13 cellular contexts compared by ENCODE assay signal in the genomic region with DNA sequence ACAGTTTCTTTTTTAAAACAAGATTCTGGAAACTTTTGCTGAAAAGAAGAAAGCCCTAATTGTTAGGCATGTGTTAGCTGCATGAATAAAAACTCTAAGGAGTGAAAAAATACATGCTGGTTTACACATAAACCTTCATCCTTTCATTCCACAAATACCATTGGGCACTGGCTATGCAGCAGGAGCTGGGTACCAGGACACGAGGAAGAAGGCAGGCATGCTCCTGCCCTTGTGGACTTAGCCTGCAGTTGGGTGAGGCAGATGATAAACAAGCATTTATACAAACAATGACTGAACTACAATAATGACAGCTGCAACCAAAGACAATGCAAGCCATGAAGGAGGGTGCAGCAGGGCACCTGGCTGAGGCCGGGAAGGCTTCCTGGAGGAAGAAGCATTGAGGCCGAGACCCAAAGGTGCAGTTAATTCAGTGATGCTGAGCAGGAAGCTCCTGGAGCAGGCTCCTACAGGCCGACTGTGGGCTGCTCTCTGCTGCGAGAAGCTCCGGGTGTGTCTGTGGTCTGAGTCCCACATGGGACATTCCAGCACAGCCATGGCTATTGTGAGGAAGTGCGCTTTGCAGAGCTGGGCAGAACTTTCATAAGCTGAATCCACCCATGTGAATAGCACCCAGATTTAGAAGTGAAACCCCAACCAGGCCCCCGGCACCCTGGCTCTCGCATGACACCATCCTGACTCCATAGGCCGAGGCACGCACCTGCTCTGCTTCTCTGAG. TPM values are rescaled to one million over a fixed set of nuclear protein-coding genes. Genes with fewer than 3 reads are reported as not detected.
DNase-seq lines count a peak whose midpoint lies in the region; ATAC-seq and TF ChIP-seq lines count a peak whose summit lies in the region.
"Had no signal": no experiment of that assay in that cellular context is flagged by ENCODE, and none has a peak within 500 bp of the region (broad histone marks: within the 10 kb centered on the region; RNA-seq: fewer than 3 reads in every experiment).

No MANE protein-coding gene starts in this region.

- H3K79me1 ChIP-seq in IMR-90 (ENCODE audit: low read depth in 1 of 2, low read length in 2 of 2): no peaks in the 10 kb centered on the region

- H2BK120ac ChIP-seq in IMR-90 (ENCODE audit: low read depth, low read length): no peak overlapping the region

- H3K14ac ChIP-seq in IMR-90 (replicated peaks; ENCODE audit: low read depth, low read length): no peak overlapping the region

- H3K9ac ChIP-seq in IMR-90 (ENCODE audit: low read depth, low read length): no peak overlapping the region

- H4K8ac ChIP-seq in IMR-90 (ENCODE audit: low read depth in 2 of 2, low read length in 2 of 2): no peak overlapping the region

- no peak overlapping the region for H2BK20ac ChIP-seq in IMR-90 (ENCODE audit: low read depth, low read length)

- no peak overlapping the region for H3K4ac ChIP-seq in IMR-90 (ENCODE audit: low read depth, low read length)

- DNase-seq in COLO668 (lab: John Stamatoyannopoulos, UW; ENCODE audit: unreplicated experiment) (peak; percentile 54), IMR-90 (no peak), RPMI8226 (peak; percentile 70), mucosa of descending colon (peak in 2 of 3 donors; percentile 31 to 39), superior temporal gyrus (ENCODE audit: extremely low spot score) (no peak), T-helper 9 cell (no peak), NAMALWA (ENCODE audit: low spot score) (no peak)
- DNase-seq: AML-193, brain microvascular endothelial cell, naive B cell, NCI-H1105 treated with DMSO at 0.1 percent for 48 hours, NCI-H2227 treated with DMSO at 0.1 percent for 48 hours, T-cell had no signal

- TF ChIP-seq CTCF in IMR-90 (conservative IDR thresholded peaks at IDR 0.05; ENCODE audit: low read depth, low read length) (no peak), mucosa of descending colon (IDR thresholded peaks at IDR 0.05) (no peak)

- no peak overlapping the region for H2AK9ac ChIP-seq in IMR-90 (replicated peaks; ENCODE audit: low read depth, low read length, poor library complexity)

- no peak overlapping the region for H2BK15ac ChIP-seq in IMR-90 (ENCODE audit: low read depth, low read length)

- 80% methylated on average over 2 of the region's 11 CpGs; no CpG with 5 or more reads in 1 of the 2 experiments for WGBS in IMR-90 (ENCODE audit: extremely low coverage in 2 of 2, insufficient read length in 1 of 2), 2 experiments

- no peak overlapping the region for H4K5ac ChIP-seq in IMR-90 (ENCODE audit: low read depth, low read length)

- intact Hi-C loops in IMR-90 (cut with micrococcal nuclease) (no loop called here), mucosa of descending colon (cut with DNase I, micrococcal nuclease) (no loop called here)

- H2AFZ ChIP-seq in IMR-90 (replicated peaks; ENCODE audit: low read length, poor library complexity): no peak overlapping the region

- BruUV-seq in IMR-90 (replicated peaks; lab: Mats Ljungman, UMichigan): no TSS peak

- peaks cover 13% of the 10 kb centered on the region for H3K27me3 ChIP-seq in IMR-90 (ENCODE audit: control insufficient read depth, insufficient read depth, low read length)
- H3K27me3 ChIP-seq: brain microvascular endothelial cell had no signal

- no peak for TF ChIP-seq RAD21 in IMR-90 (IDR thresholded peaks at IDR 0.05; ENCODE audit: low read length)

- no peak for TF ChIP-seq POLR2A in IMR-90 (IDR thresholded peaks at IDR 0.05; ENCODE audit: low read depth, low read length)

- no peaks in the 10 kb centered on the region for H3K36me3 ChIP-seq in IMR-90 (ENCODE audit: control insufficient read depth, insufficient read depth, low read length)
- H3K36me3 ChIP-seq in mucosa of descending colon (ENCODE audit: low read depth): no peaks in the 10 kb centered on the region
- H3K36me3 ChIP-seq: brain microvascular endothelial cell had no signal

- ATAC-seq in IMR-90 (ENCODE audit: low read depth) (peak; percentile 51), mucosa of descending colon (peak; percentile 83)
- ATAC-seq: T-cell had no signal

- no peak overlapping the region for H3K18ac ChIP-seq in IMR-90 (ENCODE audit: low read depth, low read length)

- H3K9me3 ChIP-seq in IMR-90 (ENCODE audit: control insufficient read depth, insufficient read depth, low read length) (peaks cover 14% of the 10 kb centered on the region), mucosa of descending colon (peaks cover 6% of the 10 kb centered on the region)

- CTCF ChIA-PET in IMR-90 (lab: Yijun Ruan, JAX): no interaction called here

- POLR2A ChIA-PET in IMR-90 (lab: Charles Lee; ENCODE audit: unreplicated experiment): no interaction called here

- no peaks in the 10 kb centered on the region for H3K9me1 ChIP-seq in IMR-90 (ENCODE audit: insufficient read depth, low read length)

- H2BK5ac ChIP-seq in IMR-90 (ENCODE audit: low read depth, low read length, poor library complexity, severe bottlenecking): no peak overlapping the region

- no peaks in the 10 kb centered on the region for H4K20me1 ChIP-seq in IMR-90 (ENCODE audit: insufficient read depth, low read length)

- H3K27ac ChIP-seq in IMR-90 (ENCODE audit: insufficient read depth, low read length): no peak overlapping the region
- H3K27ac ChIP-seq: brain microvascular endothelial cell had no signal

- H3K4me1 ChIP-seq in IMR-90 (ENCODE audit: control insufficient read depth, insufficient read depth, low read length) (peaks cover 2% of the 10 kb centered on the region; the same call in 1 of the 2 replicates), mucosa of descending colon (ENCODE audit: low read depth) (peaks cover 5% of the 10 kb centered on the region)

- in situ Hi-C loops in IMR-90 (cut with MboI; ENCODE audit: low sequenced_read_pairs): no loop called here

- H3K56ac ChIP-seq in IMR-90 (ENCODE audit: extremely low read depth, insufficient read depth, low read length): no peak overlapping the region

- H3K4me2 ChIP-seq in IMR-90 (ENCODE audit: low read depth, low read length): no peak overlapping the region

- H2AK5ac ChIP-seq in IMR-90 (ENCODE audit: low read depth, low read length): no peak overlapping the region

- no peak overlapping the region for H4K91ac ChIP-seq in IMR-90 (ENCODE audit: insufficient read depth, low read depth, low read length)

- dilution Hi-C loops in IMR-90 (cut with HindIII; ENCODE audit: low sequenced_read_pairs, unreplicated experiment): no loop called here

- no peak overlapping the region for H3K23ac ChIP-seq in IMR-90 (ENCODE audit: low read depth, low read length)

- H3K4me3 ChIP-seq in IMR-90 (ENCODE audit: insufficient read depth, low read depth, low read length): no peak overlapping the region
- no peak overlapping the region for H3K4me3 ChIP-seq in mucosa of descending colon

TF ChIP-seq in IMR-90, 13 proteins besides CTCF, POLR2A, EP300 and RAD21:
- TF ChIP-seq, protein P1, sequence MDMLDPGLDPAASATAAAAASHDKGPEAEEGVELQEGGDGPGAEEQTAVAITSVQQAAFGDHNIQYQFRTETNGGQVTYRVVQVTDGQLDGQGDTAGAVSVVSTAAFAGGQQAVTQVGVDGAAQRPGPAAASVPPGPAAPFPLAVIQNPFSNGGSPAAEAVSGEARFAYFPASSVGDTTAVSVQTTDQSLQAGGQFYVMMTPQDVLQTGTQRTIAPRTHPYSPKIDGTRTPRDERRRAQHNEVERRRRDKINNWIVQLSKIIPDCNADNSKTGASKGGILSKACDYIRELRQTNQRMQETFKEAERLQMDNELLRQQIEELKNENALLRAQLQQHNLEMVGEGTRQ (IDR thresholded peaks at IDR 0.05; ENCODE audit: low read depth, low read length): no peak
- TF ChIP-seq RFX5 (IDR thresholded peaks at IDR 0.05; ENCODE audit: low read depth, low read length) (no peak), NFE2L2 (IDR thresholded peaks at IDR 0.05; ENCODE audit: low read depth, low read length) (no peak), FOS (IDR thresholded peaks at IDR 0.05; ENCODE audit: low read depth, low read length) (no peak), RCOR1 (IDR thresholded peaks at IDR 0.05; ENCODE audit: insufficient replicate concordance, low read length) (no peak), CHD1 (IDR thresholded peaks at IDR 0.05; ENCODE audit: low read depth, low read length) (no peak), MXI1 (IDR thresholded peaks at IDR 0.05; ENCODE audit: borderline replicate concordance, low read depth, low read length) (no peak), BHLHE40 (IDR thresholded peaks at IDR 0.05; ENCODE audit: low read depth, low read length) (no peak)
- TF ChIP-seq, protein P2, sequence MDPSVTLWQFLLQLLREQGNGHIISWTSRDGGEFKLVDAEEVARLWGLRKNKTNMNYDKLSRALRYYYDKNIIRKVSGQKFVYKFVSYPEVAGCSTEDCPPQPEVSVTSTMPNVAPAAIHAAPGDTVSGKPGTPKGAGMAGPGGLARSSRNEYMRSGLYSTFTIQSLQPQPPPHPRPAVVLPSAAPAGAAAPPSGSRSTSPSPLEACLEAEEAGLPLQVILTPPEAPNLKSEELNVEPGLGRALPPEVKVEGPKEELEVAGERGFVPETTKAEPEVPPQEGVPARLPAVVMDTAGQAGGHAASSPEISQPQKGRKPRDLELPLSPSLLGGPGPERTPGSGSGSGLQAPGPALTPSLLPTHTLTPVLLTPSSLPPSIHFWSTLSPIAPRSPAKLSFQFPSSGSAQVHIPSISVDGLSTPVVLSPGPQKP (IDR thresholded peaks at IDR 0.05; ENCODE audit: borderline replicate concordance, low read depth, low read length): no peak

RNA-seq across cellular contexts. Expression of a gene that starts 44.0 kb away (rescaled TPM):
- total RNA-seq in IMR-90 (2012; rRNA removed) (22.8 and 25.6 TPM in 2 replicates), mucosa of descending colon (10 to 100 TPM; 46.6 to 59.6 (median 52.6) TPM)
- polyA plus RNA-seq in IMR-90 (2012; rRNA removed): 54.4 and 63.6 TPM in 2 replicates
- polyA plus RNA-seq in IMR-90 (2012; cell fraction: cytosol; rRNA removed): 57.4 and 87.5 TPM in 2 replicates
- 81.6 and 159 TPM in 2 replicates for polyA plus RNA-seq in IMR-90 (2012; cell fraction: nucleus; rRNA removed; ENCODE audit: low replicate concordance)

Comparison
In these comparisons a context has a peak if more than half of its experiments do, and no peak if none do; other contexts are left out.
1. DNase-seq: peak in COLO668 (single experiment), RPMI8226 (single experiment) and mucosa of descending colon (2 of 3); none in IMR-90 (single experiment), superior temporal gyrus (single experiment), T-helper 9 cell (single experiment) and NAMALWA (single experiment).